ENCODE assay signal across 20 cellular contexts in genomic region chr5:1387876-1388275, GRCh38. TPM values are rescaled to one million over a fixed set of nuclear protein-coding genes. Genes with fewer than 3 reads are reported as not detected.
DNase-seq lines count a peak whose midpoint lies in the region; ATAC-seq and TF ChIP-seq lines count a peak whose summit lies in the region.
"Had no signal": no experiment of that assay in that cellular context is flagged by ENCODE, and none has a peak within 500 bp of the region (broad histone marks: within the 10 kb centered on the region; RNA-seq: fewer than 3 reads in every experiment).

No MANE protein-coding gene starts in this region.

- no peaks in the 10 kb centered on the region for H3K36me3 Mint-ChIP-seq in activated naive CD8-positive, alpha-beta T cell
- no peaks in the 10 kb centered on the region for H3K36me3 Mint-ChIP-seq in activated naive CD8-positive, alpha-beta T cell treated with anti-CD3 and anti-CD28 coated beads for 36 hours
- H3K36me3 Mint-ChIP-seq in T-cell: no peaks in the 10 kb centered on the region
- no peaks in the 10 kb centered on the region for H3K36me3 Mint-ChIP-seq in mesothelial cell of epicardium

- H3K27ac Mint-ChIP-seq in activated naive CD8-positive, alpha-beta T cell: no peak overlapping the region
- H3K27ac Mint-ChIP-seq in activated naive CD8-positive, alpha-beta T cell treated with anti-CD3 and anti-CD28 coated beads for 36 hours: no peak overlapping the region
- H3K27ac Mint-ChIP-seq in T-cell (peak overlapping the region; percentile 100), mesothelial cell of epicardium (no peak overlapping the region)

- H3K27ac ChIP-seq in osteoblast (ENCODE audit: low read depth, low read length): no peak overlapping the region
- H3K27ac ChIP-seq: A549, BLaER1, PC-9, RWPE1 had no signal

- H3K4me2 ChIP-seq in osteoblast (ENCODE audit: insufficient read depth, low read length): no peak overlapping the region
- H3K4me2 ChIP-seq: A549, PC-9 had no signal

- no peaks in the 10 kb centered on the region for H3K9me3 ChIP-seq in osteoblast (ENCODE audit: low read depth, low read length)
- H3K9me3 ChIP-seq: A549, BLaER1, HAP-1, MG63 had no signal

- no peak for ATAC-seq in T-cell (replicated peaks in 1 of 4)
- ATAC-seq: A549 had no signal

- H3K79me2 ChIP-seq in osteoblast (ENCODE audit: insufficient read depth, low read length): no peaks in the 10 kb centered on the region

- DNase-seq in activated naive CD8-positive, alpha-beta T cell treated with anti-CD3 and anti-CD28 coated beads for 36 hours: no peak
- DNase-seq in T-cell (no peak), mesothelial cell of epicardium (ENCODE audit: low spot score in 2 of 2, unreplicated experiment in 2 of 2) (no peak), osteoblast (ENCODE audit: insufficient read length, low spot score, missing footprints) (peak; percentile 69), KBM-7 (no peak), DMS153 treated with DMSO at 0.1 percent for 48 hours (lab: John Stamatoyannopoulos, UW; ENCODE audit: unreplicated experiment) (no peak), GF-D8 (lab: John Stamatoyannopoulos, UW) (no peak)
- DNase-seq: IMR-90, Karpas-422, NCI-H1048, NCI-H1436, NCI-H1930, NCI-H526, PC-9 had no signal

- no peaks in the 10 kb centered on the region for H4K20me1 ChIP-seq in osteoblast (ENCODE audit: insufficient read depth, low read length)
- H4K20me1 ChIP-seq: BLaER1 had no signal

- H3K4me3 Mint-ChIP-seq in activated naive CD8-positive, alpha-beta T cell: peak overlapping the region; percentile 56
- H3K4me3 Mint-ChIP-seq in activated naive CD8-positive, alpha-beta T cell treated with anti-CD3 and anti-CD28 coated beads for 36 hours: no peak overlapping the region
- H3K4me3 Mint-ChIP-seq in T-cell (peak overlapping the region; percentile 31 to 100 (median 95)), mesothelial cell of epicardium (peak overlapping the region; percentile 88)

- in situ Hi-C loops in KBM-7 (cut with MboI; ENCODE audit: low pct_unique_long_range_greater_than_20kb, low sequenced_read_pairs): no loop called here

- TF ChIP-seq CTCF in mesothelial cell of epicardium (IDR thresholded peaks at IDR 0.05; ENCODE audit: unreplicated experiment) (no peak), osteoblast (IDR thresholded peaks at IDR 0.05; ENCODE audit: extremely low read depth, low read depth, low read length) (no peak)

- H3K9me3 Mint-ChIP-seq in activated naive CD8-positive, alpha-beta T cell (ENCODE audit: low read depth): no peaks in the 10 kb centered on the region
- no peaks in the 10 kb centered on the region for H3K9me3 Mint-ChIP-seq in activated naive CD8-positive, alpha-beta T cell treated with anti-CD3 and anti-CD28 coated beads for 36 hours
- H3K9me3 Mint-ChIP-seq in T-cell (no peaks in the 10 kb centered on the region), mesothelial cell of epicardium (no peaks in the 10 kb centered on the region)

- peaks cover 20% of the 10 kb centered on the region for H3K4me1 Mint-ChIP-seq in activated naive CD8-positive, alpha-beta T cell (ENCODE audit: low read depth)
- peaks cover 13% of the 10 kb centered on the region for H3K4me1 Mint-ChIP-seq in activated naive CD8-positive, alpha-beta T cell treated with anti-CD3 and anti-CD28 coated beads for 36 hours
- peaks cover 24 to 27% (median 25%) of the 10 kb centered on the region in 3 donors for H3K4me1 Mint-ChIP-seq in T-cell
- peaks cover 17% of the 10 kb centered on the region for H3K4me1 Mint-ChIP-seq in mesothelial cell of epicardium

- peaks cover 29% of the 10 kb centered on the region for H3K27me3 ChIP-seq in osteoblast (ENCODE audit: insufficient read depth, low read length)

- H3K27me3 Mint-ChIP-seq in activated naive CD8-positive, alpha-beta T cell: peaks cover 2% of the 10 kb centered on the region
- H3K27me3 Mint-ChIP-seq in activated naive CD8-positive, alpha-beta T cell treated with anti-CD3 and anti-CD28 coated beads for 36 hours: peaks cover 2% of the 10 kb centered on the region
- H3K27me3 Mint-ChIP-seq in T-cell (peaks cover 3 to 9% of the 10 kb centered on the region in 2 donors), mesothelial cell of epicardium (ENCODE audit: low read depth) (peaks cover 73% of the 10 kb centered on the region)

- H3K36me3 ChIP-seq in osteoblast (ENCODE audit: insufficient read depth, low read length): no peaks in the 10 kb centered on the region
- H3K36me3 ChIP-seq: BLaER1, HAP-1, MG63 had no signal

- CTCF ChIA-PET in T-cell (lab: Charles Lee): no interaction called here

- H3K4me1 ChIP-seq in osteoblast (ENCODE audit: insufficient read depth, low read length): no peaks in the 10 kb centered on the region

- no peak overlapping the region for H2AFZ ChIP-seq in osteoblast (ENCODE audit: low read length)
- H2AFZ ChIP-seq: PC-9 had no signal

- no peak overlapping the region for H3K4me3 ChIP-seq in osteoblast (ENCODE audit: insufficient read depth, low read length)
- H3K4me3 ChIP-seq: A549, BLaER1, HAP-1, MG63, PC-9 had no signal

- POLR2A ChIA-PET in T-cell (lab: Charles Lee): no interaction called here

RNA-seq across cellular contexts. Expression of gene CLPTM1L, which starts 43.0 kb away (rescaled TPM):
- 10 to 100 TPM; 90.0 to 91.6 TPM for total RNA-seq in activated naive CD8-positive, alpha-beta T cell treated with anti-CD3 and anti-CD28 coated beads for 36 hours
- total RNA-seq in T-cell (10 to 100 TPM; 70.9 to 91.0 (median 82.1) TPM), mesothelial cell of epicardium (79.3 to 83.9 TPM (median 83.7 TPM) in 3 replicates), osteoblast (134 and 139 TPM in 2 replicates)

RNA-seq across cellular contexts. Expression of gene SLC6A3, which starts 57.4 kb away (rescaled TPM):
- not detected for total RNA-seq in activated naive CD8-positive, alpha-beta T cell treated with anti-CD3 and anti-CD28 coated beads for 36 hours
- total RNA-seq in T-cell (under 1 TPM in 1 of 5 donors, not detected in 4; 0.22 TPM), mesothelial cell of epicardium (0.04 to 0.07 TPM in 2 of 3 replicates, not detected in the other), osteoblast (not detected in 2 replicates)
- total RNA-seq: IMR-90, PC-9 had no signal

Comparison
In these comparisons a context has a peak if more than half of its experiments do, and no peak if none do; other contexts are left out.
1. H3K27ac Mint-ChIP-seq: peak in T-cell (2 of 2); none in activated naive CD8-positive, alpha-beta T cell (single experiment), activated naive CD8-positive, alpha-beta T cell treated with anti-CD3 and anti-CD28 coated beads for 36 hours (single experiment) and mesothelial cell of epicardium (single experiment).